20 cellular contexts compared by ENCODE assay signal in genomic region chr9:4290427-4290837, GRCh38. TPM values are rescaled to one million over a fixed set of nuclear protein-coding genes. Genes with fewer than 3 reads are reported as not detected.
DNase-seq lines count a peak whose midpoint lies in the region; ATAC-seq, FAIRE-seq and TF ChIP-seq lines count a peak whose summit lies in the region.
"Had no signal": no experiment of that assay in that cellular context is flagged by ENCODE, and none has a peak within 500 bp of the region (broad histone marks: within the 10 kb centered on the region; RNA-seq: fewer than 3 reads in every experiment).

No MANE protein-coding gene starts in this region.

- H3K9me3 ChIP-seq in A549 (no peaks in the 10 kb centered on the region), HEK293 (ENCODE audit: control insufficient read depth, insufficient read depth, low read depth, low read length) (no peaks in the 10 kb centered on the region)
- H3K9me3 ChIP-seq: testis had no signal

- no peaks in the 10 kb centered on the region for H3K36me3 ChIP-seq in HEK293 (ENCODE audit: control insufficient read depth in 2 of 2, insufficient read depth in 1 of 2, low read length in 2 of 2)

- no peak for TF ChIP-seq EP300 in A549 (IDR thresholded peaks at IDR 0.05)

- H3K27ac ChIP-seq in A549 (peak overlapping the region; percentile 90 to 97), HEK293 (ENCODE audit: extremely low read depth, low read depth, low read length) (no peak overlapping the region)
- H3K27ac ChIP-seq: RWPE1, testis had no signal

- ATAC-seq in A549 (no peak), GM21390 (IDR thresholded peaks at IDR 0.05; ENCODE audit: unreplicated experiment) (no peak)
- ATAC-seq: natural killer cell; stimulated activated effector memory CD8-positive, alpha-beta T cell treated with anti-CD3 and anti-CD28 coated beads, Interleukin-12 subunit alpha, Interleukin-12 subunit beta, amount 100 ng/mL, for 72 hours had no signal

- H3K27ac Mint-ChIP-seq in activated T-helper 2 cell treated with anti-CD3 and anti-CD28 coated beads, Interferon-gamma antibody, Interleukin-2, Interleukin-4, amounts not matched to agents 10 μg/mL and 5 μg/mL and 100 μg/mL, durations not matched to agents 14 hours and 24 hours and 36 hours: no peak overlapping the region
- H3K27ac Mint-ChIP-seq: CD4-positive, CD25-positive, alpha-beta regulatory T cell; natural killer cell; stimulated activated effector memory CD8-positive, alpha-beta T cell treated with anti-CD3 and anti-CD28 coated beads, Interleukin-12 subunit alpha, Interleukin-12 subunit beta, amount 100 ng/mL, for 72 hours had no signal

- H3K4me3 Mint-ChIP-seq in activated T-helper 2 cell treated with anti-CD3 and anti-CD28 coated beads, Interferon-gamma antibody, Interleukin-2, Interleukin-4, amounts not matched to agents 10 μg/mL and 5 μg/mL and 100 μg/mL, durations not matched to agents 14 hours and 24 hours and 36 hours (ENCODE audit: low read depth): no peak overlapping the region
- H3K4me3 Mint-ChIP-seq: CD4-positive, CD25-positive, alpha-beta regulatory T cell; natural killer cell; stimulated activated effector memory CD8-positive, alpha-beta T cell treated with anti-CD3 and anti-CD28 coated beads, Interleukin-12 subunit alpha, Interleukin-12 subunit beta, amount 100 ng/mL, for 72 hours had no signal

- H3K36me3 Mint-ChIP-seq in activated T-helper 2 cell treated with anti-CD3 and anti-CD28 coated beads, Interferon-gamma antibody, Interleukin-2, Interleukin-4, amounts not matched to agents 10 μg/mL and 5 μg/mL and 100 μg/mL, durations not matched to agents 14 hours and 24 hours and 36 hours (ENCODE audit: low read depth): no peaks in the 10 kb centered on the region
- H3K36me3 Mint-ChIP-seq: CD4-positive, CD25-positive, alpha-beta regulatory T cell; natural killer cell; stimulated activated effector memory CD8-positive, alpha-beta T cell treated with anti-CD3 and anti-CD28 coated beads, Interleukin-12 subunit alpha, Interleukin-12 subunit beta, amount 100 ng/mL, for 72 hours had no signal

- H3K27me3 Mint-ChIP-seq in activated T-helper 2 cell treated with anti-CD3 and anti-CD28 coated beads, Interferon-gamma antibody, Interleukin-2, Interleukin-4, amounts not matched to agents 10 μg/mL and 5 μg/mL and 100 μg/mL, durations not matched to agents 14 hours and 24 hours and 36 hours (ENCODE audit: low read depth): peaks cover 30% of the 10 kb centered on the region

- intact Hi-C loops in activated T-helper 2 cell treated with anti-CD3 and anti-CD28 coated beads, Interferon-gamma antibody, Interleukin-2, Interleukin-4, amounts not matched to agents 10 μg/mL and 5 μg/mL and 100 μg/mL, durations not matched to agents 14 hours and 24 hours and 36 hours (cut with micrococcal nuclease): no loop called here

- peaks cover 80% of the 10 kb centered on the region for H3K4me1 ChIP-seq in A549
- peaks cover 13% of the 10 kb centered on the region for H3K4me1 ChIP-seq in HEK293 (ENCODE audit: control insufficient read depth, insufficient read depth, low read length)

- peaks cover 3% of the 10 kb centered on the region for H3K4me1 Mint-ChIP-seq in activated T-helper 2 cell treated with anti-CD3 and anti-CD28 coated beads, Interferon-gamma antibody, Interleukin-2, Interleukin-4, amounts not matched to agents 10 μg/mL and 5 μg/mL and 100 μg/mL, durations not matched to agents 14 hours and 24 hours and 36 hours (ENCODE audit: low read depth)
- H3K4me1 Mint-ChIP-seq: CD4-positive, CD25-positive, alpha-beta regulatory T cell; natural killer cell; stimulated activated effector memory CD8-positive, alpha-beta T cell treated with anti-CD3 and anti-CD28 coated beads, Interleukin-12 subunit alpha, Interleukin-12 subunit beta, amount 100 ng/mL, for 72 hours had no signal

- peak in 1 of 2 experiments; percentile 62 for DNase-seq in A549 (ENCODE audit: low read depth in 1 of 2, low spot score in 1 of 2)
- peak; percentile 71 for DNase-seq in NCI-H2171 treated with DMSO at 0.1 percent for 48 hours (lab: John Stamatoyannopoulos, UW)
- peak; percentile 15 for DNase-seq in fibroblast of gingiva (ENCODE audit: low read depth)
- DNase-seq in HUDEP-2 (lab: John Stamatoyannopoulos, UW; ENCODE audit: unreplicated experiment in 76 of 76): no peak
- no peak for DNase-seq in foreskin melanocyte
- no peak for DNase-seq in activated T-helper 2 cell treated with anti-CD3 and anti-CD28 coated beads, Interferon-gamma antibody, Interleukin-2, Interleukin-4, amounts not matched to agents 10 μg/mL and 5 μg/mL and 100 μg/mL, durations not matched to agents 14 hours and 24 hours and 36 hours (ENCODE audit: low spot score)
- DNase-seq: activated naive CD4-positive, alpha-beta T cell treated with anti-CD3 and anti-CD28 coated beads, Interleukin-2, amount 50 U/mL, for 16 hours; activated T-cell treated with anti-CD3 and anti-CD28 coated beads, Interleukin-2, amount 50 U/mL, for 48 hours; CD4-positive, CD25-positive, alpha-beta regulatory T cell; cerebellar nuclear complex; Kasumi-1; mesendoderm; natural killer cell; NCI-H146; testis had no signal

- peak overlapping the region; percentile 87 for H3K4me2 ChIP-seq in A549

- H3K4me3 ChIP-seq in A549: peak overlapping the region; percentile 18
- no peak overlapping the region for H3K4me3 ChIP-seq in HEK293 (ENCODE audit: low read depth, low read length)
- H3K4me3 ChIP-seq: testis had no signal

- TF ChIP-seq CTCF in A549 (IDR thresholded peaks at IDR 0.05): no peak
- no peak for TF ChIP-seq CTCF in HEK293 (tag by site-specific recombination; IDR thresholded peaks at IDR 0.05)

- CTCF ChIA-PET in A549 (lab: Yijun Ruan, JAX): interaction anchor here (1.1 kb wide), 1 partner anchor 558 kb away, joined by 3 read pairs; no protein-coding TSS in a partner anchor
- CTCF ChIA-PET in HEK293 (lab: Yijun Ruan, JAX): interaction anchor here (0.9 kb wide), 1 partner anchor 22 kb away, joined by 3 read pairs; no protein-coding TSS in a partner anchor

- FAIRE-seq in A549 (lab: Jason Lieb, UNC): peak; percentile 93
- FAIRE-seq: GM12892 had no signal

- 10% methylated on average over 5 of the region's 5 CpGs for WGBS in A549 (ENCODE audit: missing lambda C conversion rate)

- TF ChIP-seq POLR2A in A549 (IDR thresholded peaks at IDR 0.05; ENCODE audit: low read length): no peak

- no peak for TF ChIP-seq RAD21 in A549 (conservative IDR thresholded peaks at IDR 0.05 in 1 of 2, IDR thresholded peaks at IDR 0.05 in 1 of 2)

- no peaks in the 10 kb centered on the region for H3K9me3 Mint-ChIP-seq in activated T-helper 2 cell treated with anti-CD3 and anti-CD28 coated beads, Interferon-gamma antibody, Interleukin-2, Interleukin-4, amounts not matched to agents 10 μg/mL and 5 μg/mL and 100 μg/mL, durations not matched to agents 14 hours and 24 hours and 36 hours
- H3K9me3 Mint-ChIP-seq: natural killer cell; stimulated activated effector memory CD8-positive, alpha-beta T cell treated with anti-CD3 and anti-CD28 coated beads, Interleukin-12 subunit alpha, Interleukin-12 subunit beta, amount 100 ng/mL, for 72 hours had no signal

- POLR2A ChIA-PET in A549 (lab: Yijun Ruan, JAX) (no interaction called here), HEK293 (lab: Yijun Ruan, JAX) (interaction anchor here (1.4 kb wide), 1 partner anchor 9 kb away, joined by 3 read pairs; the partner anchor contains the start of gene GLIS3)

TF ChIP-seq in A549, 52 proteins besides CTCF, POLR2A, EP300 and RAD21 (continues in another document):
- TF ChIP-seq PBX3 (IDR thresholded peaks at IDR 0.05) (0 out of 2 replicates have a peak, but pooled peaks have one; percentile 36), TFCP2L1 (CRISPR knock-in tag; IDR thresholded peaks at IDR 0.05) (no peak), NFE2L2 (conservative IDR thresholded peaks at IDR 0.05; ENCODE audit: low read length) (no peak), CBX8 (IDR thresholded peaks at IDR 0.05) (no peak), RCOR1 (IDR thresholded peaks at IDR 0.05; ENCODE audit: low read depth, low read length) (no peak)

TF ChIP-seq in HEK293, 187 proteins besides CTCF, POLR2A, EP300 and RAD21 (continues in another document):
- TF ChIP-seq TRIM28 (IDR thresholded peaks at IDR 0.05; ENCODE audit: borderline replicate concordance, low read length) (peak; percentile 37; the same call in 1 of the 2 replicates), KLF8 (tag by site-specific recombination; IDR thresholded peaks at IDR 0.05) (no peak), PBX3 (CRISPR knock-in tag; IDR thresholded peaks at IDR 0.05) (no peak), ZNF785 (tag by site-specific recombination; IDR thresholded peaks at IDR 0.05) (no peak), ZNF133 (tag by site-specific recombination; IDR thresholded peaks at IDR 0.05) (no peak), OSR2 (tag by site-specific recombination; IDR thresholded peaks at IDR 0.05) (peak; percentile 46; the same call in 1 of the 2 replicates)
- TF ChIP-seq, protein P1, sequence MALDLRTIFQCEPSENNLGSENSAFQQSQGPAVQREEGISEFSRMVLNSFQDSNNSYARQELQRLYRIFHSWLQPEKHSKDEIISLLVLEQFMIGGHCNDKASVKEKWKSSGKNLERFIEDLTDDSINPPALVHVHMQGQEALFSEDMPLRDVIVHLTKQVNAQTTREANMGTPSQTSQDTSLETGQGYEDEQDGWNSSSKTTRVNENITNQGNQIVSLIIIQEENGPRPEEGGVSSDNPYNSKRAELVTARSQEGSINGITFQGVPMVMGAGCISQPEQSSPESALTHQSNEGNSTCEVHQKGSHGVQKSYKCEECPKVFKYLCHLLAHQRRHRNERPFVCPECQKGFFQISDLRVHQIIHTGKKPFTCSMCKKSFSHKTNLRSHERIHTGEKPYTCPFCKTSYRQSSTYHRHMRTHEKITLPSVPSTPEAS (tag by site-specific recombination; IDR thresholded peaks at IDR 0.05): no peak

RNA-seq across cellular contexts. Expression of gene GLIS3, which starts 9.4 kb away (rescaled TPM):
- polyA plus RNA-seq in A549 (2011; rRNA removed): 14.1 and 28.1 TPM in 2 replicates
- polyA plus RNA-seq in A549 (2012; cell fraction: cytosol; rRNA removed): 5.7 and 7.2 TPM in 2 replicates
- polyA plus RNA-seq in A549 (2012; cell fraction: nucleus; rRNA removed): 9.2 and 14.5 TPM in 2 replicates
- 14.2 to 15.2 TPM (median 14.3 TPM) in 3 replicates for polyA plus RNA-seq in A549 (2017; fragmentation: RNase III; extraction: RNeasy Plus Mini Kit Qiagen cat#74134 plus additional on column Dnase treatment)
- polyA minus RNA-seq in A549 (2011; rRNA and poly(A)+ RNA removed): 270 and 286 TPM in 2 replicates
- total RNA-seq in activated T-helper 2 cell treated with anti-CD3 and anti-CD28 coated beads, Interferon-gamma antibody, Interleukin-2, Interleukin-4, amounts not matched to agents 10 μg/mL and 5 μg/mL and 100 μg/mL, durations not matched to agents 14 hours and 24 hours and 36 hours: 2.6 and 2.8 TPM in 2 replicates

Comparison
In these comparisons a context has a peak if more than half of its experiments do, and no peak if none do; other contexts are left out.
1. DNase-seq: peak in NCI-H2171 treated with DMSO at 0.1 percent for 48 hours (single experiment) and fibroblast of gingiva (single experiment); none in HUDEP-2 (0 of 76), foreskin melanocyte (single experiment) and activated T-helper 2 cell treated with anti-CD3 and anti-CD28 coated beads, Interferon-gamma antibody, Interleukin-2, Interleukin-4, amounts not matched to agents 10 μg/mL and 5 μg/mL and 100 μg/mL, durations not matched to agents 14 hours and 24 hours and 36 hours (single experiment).
2. Of the 5 proteins assayed by ChIP-seq in both HEK293 and A549: peak only in HEK293: none; only in A549: PBX3; in both: none; in neither: 4.